20 cellular contexts compared by ENCODE assay signal in the genomic region with DNA sequence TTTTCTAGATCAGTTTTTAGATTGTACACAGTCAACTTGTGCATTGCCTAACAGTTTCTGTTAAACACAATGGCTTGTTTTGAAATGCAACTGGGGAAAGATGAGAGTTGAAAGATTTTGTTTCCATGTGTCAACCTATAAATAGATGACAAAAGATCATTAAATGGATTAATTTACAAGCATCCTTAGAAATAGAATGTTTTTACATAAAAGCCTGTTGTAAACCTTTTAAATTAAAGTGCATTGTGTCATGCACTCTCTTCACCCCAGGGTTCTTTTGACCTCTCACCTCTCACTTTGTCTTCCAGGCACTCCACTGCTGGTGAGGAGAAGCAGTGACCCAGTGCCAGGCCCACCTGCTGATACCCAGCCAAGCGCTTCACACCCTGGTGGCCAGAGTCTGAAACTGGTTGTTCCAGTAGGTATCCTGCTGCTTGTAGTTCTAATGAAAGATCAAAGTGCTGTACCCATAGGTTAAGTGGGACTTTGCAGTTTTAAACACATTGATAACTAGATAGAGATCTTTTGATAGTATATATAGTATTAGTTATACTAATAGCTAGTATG.
A peak's percentile ranks its signal among the peaks of the same experiment; 100 is the strongest.
DNase-seq lines count a peak whose midpoint lies in the region; ATAC-seq and TF ChIP-seq lines count a peak whose summit lies in the region.
"Had no signal": no experiment of that assay in that cellular context is flagged by ENCODE, and none has a peak within 500 bp of the region (broad histone marks: within the 10 kb centered on the region; RNA-seq: fewer than 3 reads in every experiment).

No MANE protein-coding gene starts in this region.

- H2BK5ac ChIP-seq in H9 (ENCODE audit: insufficient read length, low read length), result no peak overlapping the region

- no peaks in the 10 kb centered on the region for H3K79me1 ChIP-seq in H9 (ENCODE audit: insufficient read depth, low read depth, low read length, poor library complexity, severe bottlenecking)

- no peak for ATAC-seq in GM21360 (IDR thresholded peaks at IDR 0.05; ENCODE audit: unreplicated experiment)
- ATAC-seq: activated T-cell treated with anti-CD3 and anti-CD28 coated beads, Interleukin-2, amount 50 U/mL, for 72 hours; Panc1 had no signal

- no peak overlapping the region for H3K56ac ChIP-seq in H9 (ENCODE audit: insufficient read length, low read depth, low read length)

- H3K4me1 Mint-ChIP-seq in H9, result peaks cover 16 to 22% of the 10 kb centered on the region in 2 experiments
- H3K4me1 Mint-ChIP-seq: IgD-negative memory B cell had no signal

- H3K23me2 ChIP-seq in H9 (ENCODE audit: insufficient read length, low read depth, low read length, poor library complexity, severe bottlenecking), result no peaks in the 10 kb centered on the region

- no peak overlapping the region for H3K4ac ChIP-seq in H9 (ENCODE audit: low read depth, low read length)

- H2BK20ac ChIP-seq in H9 (ENCODE audit: low read depth, low read length, poor library complexity, severe bottlenecking), result no peak overlapping the region

- peaks cover 0 to 12% (median 5%) of the 10 kb centered on the region in 3 experiments; a peak in 4 of 7 replicates for H3K36me3 Mint-ChIP-seq in H9 (ENCODE audit: insufficient read depth in 1 of 3, low read depth in 3 of 3)
- H3K36me3 Mint-ChIP-seq: IgD-negative memory B cell had no signal

- no peak overlapping the region for H4K5ac ChIP-seq in H9 (ENCODE audit: insufficient read length, low read depth, low read length)

- H2BK15ac ChIP-seq in H9 (ENCODE audit: low read depth, low read length), result no peak overlapping the region

- no peak overlapping the region for H2BK120ac ChIP-seq in H9 (ENCODE audit: low read depth, low read length, poor library complexity, severe bottlenecking)

- H3K27me3 Mint-ChIP-seq in H9 (ENCODE audit: low read depth), result peaks cover 3% of the 10 kb centered on the region; the same call in 1 of the 2 replicates
- H3K27me3 Mint-ChIP-seq: activated naive CD8-positive, alpha-beta T cell treated with anti-CD3 and anti-CD28 coated beads, Interleukin-2, amount 10 ng/mL, durations not matched to agents 7 days and 5 days had no signal

- no CpG with 5 or more reads among the region's 1 CpG for WGBS in H9 (ENCODE audit: extremely low coverage, insufficient read length, low lambda C conversion rate)

- no peak overlapping the region for H3K27ac ChIP-seq in A673 (ENCODE audit: low read depth, low read length, poor library complexity, severe bottlenecking)
- H3K27ac ChIP-seq in H9 (ENCODE audit: insufficient read length, low read depth, low read length), result no peak overlapping the region
- H3K27ac ChIP-seq: dorsolateral prefrontal cortex, esophagus muscularis mucosa, sigmoid colon had no signal

- no peaks in the 10 kb centered on the region for H3K36me3 ChIP-seq in A673 (ENCODE audit: insufficient read depth, low read length, poor library complexity, severe bottlenecking)
- H3K36me3 ChIP-seq: esophagus muscularis mucosa had no signal

- H3K27me3 ChIP-seq in A673 (replicated peaks; ENCODE audit: insufficient read depth, low read depth, low read length, poor library complexity) (no peaks in the 10 kb centered on the region), H9 (ENCODE audit: insufficient read depth, low read length) (no peaks in the 10 kb centered on the region)
- H3K27me3 ChIP-seq: dorsolateral prefrontal cortex, esophagus muscularis mucosa, sigmoid colon had no signal

- TF ChIP-seq CTCF in A673 (conservative IDR thresholded peaks at IDR 0.05; ENCODE audit: low read depth, low read length) (no peak), H9 (conservative IDR thresholded peaks at IDR 0.05) (peak; percentile 67)

- no TSS peak for BruUV-seq in A673 (replicated peaks; lab: Mats Ljungman, UMichigan)

- no peak overlapping the region for H3K4me3 Mint-ChIP-seq in H9
- H3K4me3 Mint-ChIP-seq: activated naive CD8-positive, alpha-beta T cell treated with anti-CD3 and anti-CD28 coated beads, Interleukin-2, amount 10 ng/mL, durations not matched to agents 7 days and 5 days; activated T-cell treated with anti-CD3 and anti-CD28 coated beads, Interleukin-2, amount 50 U/mL, for 72 hours; IgD-negative memory B cell had no signal

- no peak overlapping the region for H3K23ac ChIP-seq in H9 (ENCODE audit: insufficient read length, low read depth, low read length)

- H3K4me1 ChIP-seq in A673 (ENCODE audit: insufficient read depth, low read length, poor library complexity, severe bottlenecking) (no peaks in the 10 kb centered on the region), H9 (ENCODE audit: insufficient read depth, low read length) (no peaks in the 10 kb centered on the region)
- H3K4me1 ChIP-seq: Caco-2, esophagus muscularis mucosa, sigmoid colon had no signal

- no peak overlapping the region for H3K27ac Mint-ChIP-seq in H9
- H3K27ac Mint-ChIP-seq: activated naive CD8-positive, alpha-beta T cell treated with anti-CD3 and anti-CD28 coated beads, Interleukin-2, amount 10 ng/mL, durations not matched to agents 7 days and 5 days; activated T-cell treated with anti-CD3 and anti-CD28 coated beads, Interleukin-2, amount 50 U/mL, for 72 hours had no signal

- H3K14ac ChIP-seq in H9 (ENCODE audit: insufficient read depth, low read length), result no peak overlapping the region

- H2AFZ ChIP-seq in H9 (ENCODE audit: low read length), result no peak overlapping the region

- no peak overlapping the region for H4K8ac ChIP-seq in H9 (replicated peaks; ENCODE audit: insufficient read length, low read depth, low read length)

- DNase-seq in A673 (ENCODE audit: low spot score) (peak; percentile 1), H9 (peak; percentile 77), NCI-H345 (lab: John Stamatoyannopoulos, UW) (peak; percentile 35), iPS DF 19.7 (ENCODE audit: low read depth, low spot score) (peak; percentile 64), GF-D8 (lab: John Stamatoyannopoulos, UW) (no peak), SIG-M5 (lab: John Stamatoyannopoulos, UW) (no peak)
- no peak for DNase-seq in stimulated activated CD4-positive, alpha-beta T cell treated with anti-CD3 and anti-CD28 coated beads, Interleukin-4, amount 100 ng/mL, for 4 hours
- DNase-seq: activated CD4-positive, alpha-beta T cell treated with anti-CD3 and anti-CD28 coated beads, Interleukin-2, amount 50 U/mL, for 4 hours; activated naive CD8-positive, alpha-beta T cell treated with anti-CD3 and anti-CD28 coated beads, Interleukin-2, amount 10 ng/mL, durations not matched to agents 7 days and 5 days; activated T-cell treated with anti-CD3 and anti-CD28 coated beads, Interleukin-2, amount 50 U/mL, for 72 hours; Caco-2; dorsolateral prefrontal cortex; kidney glomerular epithelial cell; sigmoid colon; stimulated activated CD4-positive, alpha-beta T cell treated with anti-CD3 and anti-CD28 coated beads, Interleukin-2, amount 100 ng/mL, for 24 hours; substantia nigra had no signal

- intact Hi-C loops in A673 (cut with micrococcal nuclease; ENCODE audit: unreplicated experiment), result no loop called here

- no peaks in the 10 kb centered on the region for H3K79me2 ChIP-seq in H9 (ENCODE audit: insufficient read depth, low read length)

- POLR2A ChIA-PET in A673 (lab: Charles Lee; ENCODE audit: low non-redundant PET), result no interaction called here

- H3K4me2 ChIP-seq in H9 (ENCODE audit: insufficient read depth, insufficient read length, low read length), result no peak overlapping the region

- no peak overlapping the region for H3T11ph ChIP-seq in H9 (ENCODE audit: low read length)

- H3K4me3 ChIP-seq in A673 (ENCODE audit: low read depth, low read length, poor library complexity, severe bottlenecking), result no peak overlapping the region
- H3K4me3 ChIP-seq: dorsolateral prefrontal cortex, esophagus muscularis mucosa, sigmoid colon had no signal

- no peaks in the 10 kb centered on the region for H3K9me3 ChIP-seq in A673 (ENCODE audit: low read depth, low read length, poor library complexity, severe bottlenecking)
- H3K9me3 ChIP-seq in H9 (ENCODE audit: control insufficient read depth, low read depth, low read length), result no peaks in the 10 kb centered on the region
- H3K9me3 ChIP-seq: esophagus muscularis mucosa, sigmoid colon had no signal

- no peak overlapping the region for H3K9ac ChIP-seq in H9 (ENCODE audit: extremely low read depth, insufficient read length, low read length)

- CTCF ChIA-PET in A673 (lab: Charles Lee), result no interaction called here

- no peak overlapping the region for H2BK12ac ChIP-seq in H9 (ENCODE audit: insufficient read length, low read depth, low read length)

- H4K20me1 ChIP-seq in H9 (ENCODE audit: control insufficient read depth, insufficient read depth, insufficient read length), result no peaks in the 10 kb centered on the region

- no peak overlapping the region for H2AK5ac ChIP-seq in H9 (ENCODE audit: insufficient read length, low read length)

- H4K91ac ChIP-seq in H9 (ENCODE audit: insufficient read length, low read depth, low read length), result no peak overlapping the region

- H3K18ac ChIP-seq in H9 (ENCODE audit: insufficient read length, low read depth, low read length), result no peak overlapping the region

- H3K9me3 Mint-ChIP-seq in H9, result peaks cover 8 to 9% of the 10 kb centered on the region in 2 experiments

Comparison
In these comparisons a context has a peak if more than half of its experiments do, and no peak if none do; other contexts are left out.
1. DNase-seq: peak in A673 (single experiment), H9 (single experiment), NCI-H345 (single experiment) and iPS DF 19.7 (single experiment); none in GF-D8 (single experiment), SIG-M5 (single experiment) and stimulated activated CD4-positive, alpha-beta T cell treated with anti-CD3 and anti-CD28 coated beads, Interleukin-4, amount 100 ng/mL, for 4 hours (0 of 2).